Comparison of ENCODE assay signal across 8 cellular contexts in the genomic region with DNA sequence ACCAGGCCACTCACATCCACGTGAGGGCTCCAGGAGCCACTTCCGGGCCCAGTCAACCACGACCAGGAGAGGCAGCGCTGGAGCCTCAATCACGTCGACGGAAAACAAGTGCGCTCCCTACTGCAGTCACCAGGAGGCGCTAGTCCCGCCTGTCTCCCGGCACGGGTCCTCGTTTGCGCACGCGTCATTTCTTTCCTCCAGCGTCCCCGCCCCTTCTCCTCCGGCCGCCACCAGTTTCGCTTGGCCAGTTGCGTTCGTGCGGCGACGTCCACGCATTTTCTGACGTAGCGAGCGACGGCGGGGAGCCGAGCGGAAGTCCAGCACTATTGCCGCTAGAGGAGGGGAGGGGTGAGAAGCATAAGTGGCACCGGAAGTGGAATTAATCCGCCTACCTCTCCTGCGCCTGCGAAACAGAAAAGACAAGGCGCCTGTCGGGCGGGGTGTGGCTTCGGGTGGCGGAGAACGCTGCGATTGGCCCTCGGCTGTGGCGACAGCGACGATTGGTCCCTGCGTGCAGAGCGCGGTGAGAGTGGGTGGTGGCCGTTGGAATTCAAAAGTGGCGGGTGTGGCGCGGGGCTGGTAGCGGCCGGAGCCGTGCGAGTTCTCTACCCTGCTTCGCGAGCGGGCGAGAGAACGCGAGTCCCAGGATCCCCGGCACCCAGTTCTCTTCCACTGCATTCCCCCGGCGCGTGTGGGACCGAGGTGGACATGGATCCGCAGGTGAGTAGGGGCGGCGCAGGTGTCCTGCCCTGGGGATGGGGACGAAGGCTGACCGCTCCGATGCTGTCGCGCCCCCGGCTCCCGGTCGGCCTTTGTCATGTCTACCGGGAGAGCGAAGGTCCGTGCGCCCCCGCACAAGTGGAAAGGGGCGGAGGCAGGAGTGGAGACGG. TPM values are rescaled to one million over a fixed set of nuclear protein-coding genes. Genes with fewer than 3 reads are reported as not detected.
DNase-seq lines count a peak whose midpoint lies in the region; TF ChIP-seq lines count a peak whose summit lies in the region.

KIFC1 (plus strand) TSS at position 546 of the 890 bp plus-strand sequence; CDS start at position 709, 163 bp downstream.

- H3K9me3 Mint-ChIP-seq in neural progenitor cell, result no peaks in the 10 kb centered on the region

- H3F3A ChIP-seq in MM.1S (ENCODE audit: insufficient read depth, low read length) (peaks cover 19% of the 10 kb centered on the region), neural progenitor cell (ENCODE audit: low read depth) (peaks cover 13% of the 10 kb centered on the region)

- DNase-seq in GDM1 (lab: John Stamatoyannopoulos, UW) (peak; percentile 100), HAP-1 (ENCODE audit: low spot score in 2 of 2) (peak; percentile 99), MM.1S (peak; percentile 99), SIG-M5 treated with dmso at 0.1 percent for 504 hours (lab: John Stamatoyannopoulos, UW; ENCODE audit: unreplicated experiment) (peak; percentile 99), foreskin fibroblast (peak; percentile 100), neural progenitor cell (ENCODE audit: low spot score) (peak; percentile 99)
- DNase-seq in activated gamma-delta T cell treated with anti-CD3 and anti-CD28 coated beads, Interleukin-2, amount 50 U/mL, for 16 hours (ENCODE audit: low read depth), result peak; percentile 99

- in situ Hi-C loops in HAP-1 (cut with MboI; ENCODE audit: low sequenced_read_pairs), result no loop called here

- H3K9me3 ChIP-seq in HAP-1 (no peaks in the 10 kb centered on the region), MM.1S (replicated peaks; ENCODE audit: insufficient read depth, low read length) (no peaks in the 10 kb centered on the region), neural progenitor cell (ENCODE audit: low read depth) (no peaks in the 10 kb centered on the region), subcutaneous abdominal adipose tissue (ENCODE audit: control insufficient read depth in 5 of 5, low read length in 5 of 5) (no peaks in the 10 kb centered on the region)

- TF ChIP-seq CTCF in MM.1S (IDR thresholded peaks at IDR 0.05; ENCODE audit: low read length) (peak; percentile 94), foreskin fibroblast (IDR thresholded peaks at IDR 0.05; ENCODE audit: low read depth, low read length) (peak; percentile 96), neural progenitor cell (IDR thresholded peaks at IDR 0.05) (peak; percentile 89)

- peak within 1 kb of the TSS; percentile 91 for H3K27ac Mint-ChIP-seq in neural progenitor cell

- H3K36me3 ChIP-seq in HAP-1 (replicated peaks) (peaks cover 17% of the 10 kb centered on the region), MM.1S (replicated peaks; ENCODE audit: insufficient read depth, low read length) (peaks cover 3% of the 10 kb centered on the region; the same call in 1 of the 2 replicates), neural progenitor cell (no peaks in the 10 kb centered on the region), subcutaneous abdominal adipose tissue (ENCODE audit: control insufficient read depth in 5 of 5, insufficient read depth in 5 of 5, low read length in 5 of 5) (no peaks in the 10 kb centered on the region)

- H3K9me2 ChIP-seq in MM.1S (replicated peaks; ENCODE audit: insufficient read depth, low read length), result no peaks in the 10 kb centered on the region

- H2AFZ ChIP-seq in MM.1S (ENCODE audit: low read length) (peak within 1 kb of the TSS; percentile 57), neural progenitor cell (replicated peaks) (peak within 1 kb of the TSS; percentile 32)

- H3K4me2 ChIP-seq in MM.1S (ENCODE audit: low read depth, low read length), result peak within 1 kb of the TSS; percentile 84
- peak within 1 kb of the TSS; percentile 90 for H3K4me2 ChIP-seq in neural progenitor cell

- H3K27ac ChIP-seq in MM.1S (ENCODE audit: low read length) (peak within 1 kb of the TSS; percentile 76), neural progenitor cell (peak within 1 kb of the TSS; percentile 33), subcutaneous abdominal adipose tissue (ENCODE audit: low read depth, low read length) (peak within 1 kb of the TSS; percentile 82)

- H3K27me3 ChIP-seq in HAP-1 (ENCODE audit: low read depth) (no peaks in the 10 kb centered on the region), MM.1S (replicated peaks; ENCODE audit: insufficient read depth, low read length) (no peaks in the 10 kb centered on the region), neural progenitor cell (no peaks in the 10 kb centered on the region), subcutaneous abdominal adipose tissue (ENCODE audit: control insufficient read depth in 5 of 5, insufficient read depth in 4 of 5, low read length in 5 of 5) (no peaks in the 10 kb centered on the region)

- peaks cover 38% of the 10 kb centered on the region for H3K4me1 Mint-ChIP-seq in neural progenitor cell

- peak within 1 kb of the TSS; percentile 99 for H3K4me3 ChIP-seq in HAP-1
- peak within 1 kb of the TSS; percentile 85 for H3K4me3 ChIP-seq in MM.1S (ENCODE audit: low read length)
- H3K4me3 ChIP-seq in foreskin fibroblast (ENCODE audit: low read depth in 1 of 2, low read length in 2 of 2), result peak within 1 kb of the TSS; percentile 82 to 88
- peak within 1 kb of the TSS; percentile 73 for H3K4me3 ChIP-seq in neural progenitor cell
- peak within 1 kb of the TSS; percentile 15 to 73 (median 59) for H3K4me3 ChIP-seq in subcutaneous abdominal adipose tissue (ENCODE audit: low read depth in 1 of 5, low read length in 5 of 5)

- H3K36me3 Mint-ChIP-seq in neural progenitor cell, result peaks cover 16% of the 10 kb centered on the region

- peaks cover 21% of the 10 kb centered on the region for H3K4me1 ChIP-seq in HAP-1
- peaks cover 21% of the 10 kb centered on the region for H3K4me1 ChIP-seq in MM.1S (ENCODE audit: low read length)
- H3K4me1 ChIP-seq in neural progenitor cell, result peaks cover 23% of the 10 kb centered on the region
- H3K4me1 ChIP-seq in subcutaneous abdominal adipose tissue (ENCODE audit: control insufficient read depth in 5 of 5, insufficient read depth in 5 of 5, low read length in 5 of 5), result peaks cover 2 to 15% (median 11%) of the 10 kb centered on the region in 5 donors

- peak within 1 kb of the TSS; percentile 99 for H3K4me3 Mint-ChIP-seq in neural progenitor cell

- H3K79me2 ChIP-seq in MM.1S (ENCODE audit: low read length) (peaks cover 48% of the 10 kb centered on the region), neural progenitor cell (ENCODE audit: low read depth) (peaks cover 48% of the 10 kb centered on the region)

- H4K20me1 ChIP-seq in MM.1S (ENCODE audit: insufficient read depth, low read length), result no peaks in the 10 kb centered on the region
- H4K20me1 ChIP-seq in neural progenitor cell (ENCODE audit: low read depth), result peaks cover 39% of the 10 kb centered on the region

- peaks cover 5% of the 10 kb centered on the region for H3K27me3 Mint-ChIP-seq in neural progenitor cell (ENCODE audit: insufficient read depth, low read depth)

- peak within 1 kb of the TSS; percentile 85 for H3K9ac ChIP-seq in MM.1S (ENCODE audit: low read length)
- H3K9ac ChIP-seq in neural progenitor cell, result peak within 1 kb of the TSS; percentile 64
- peak within 1 kb of the TSS; percentile 13 to 71 (median 39) for H3K9ac ChIP-seq in subcutaneous abdominal adipose tissue (ENCODE audit: low read length in 5 of 5)

RNA-seq across cellular contexts. Expression of gene KIFC1, which starts in this region (rescaled TPM):
- 93.9 and 179 TPM in 2 replicates for total RNA-seq in neural progenitor cell (ENCODE audit: low replicate concordance)

Comparison
In these comparisons a context has a peak if more than half of its experiments do, and no peak if none do; other contexts are left out.
1. Peak in every context shown above with its lines: DNase-seq, H3K4me3 ChIP-seq and H3K27ac ChIP-seq.